In genomic region chr1:226873771-226874578, GRCh38 we compare ENCODE assay signal across 1 cellular context.
TF ChIP-seq lines count a peak whose summit lies in the region.

No MANE protein-coding gene starts in this region.

TF ChIP-seq in H1, 55 proteins besides CTCF, POLR2A, EP300 and RAD21:
- TF ChIP-seq ASH2L (IDR thresholded peaks at IDR 0.05; ENCODE audit: low read length), result no peak
TF ChIP-seq in H1: peak in this region for 0.
